1 cellular context compared by ENCODE assay signal in the genomic region with DNA sequence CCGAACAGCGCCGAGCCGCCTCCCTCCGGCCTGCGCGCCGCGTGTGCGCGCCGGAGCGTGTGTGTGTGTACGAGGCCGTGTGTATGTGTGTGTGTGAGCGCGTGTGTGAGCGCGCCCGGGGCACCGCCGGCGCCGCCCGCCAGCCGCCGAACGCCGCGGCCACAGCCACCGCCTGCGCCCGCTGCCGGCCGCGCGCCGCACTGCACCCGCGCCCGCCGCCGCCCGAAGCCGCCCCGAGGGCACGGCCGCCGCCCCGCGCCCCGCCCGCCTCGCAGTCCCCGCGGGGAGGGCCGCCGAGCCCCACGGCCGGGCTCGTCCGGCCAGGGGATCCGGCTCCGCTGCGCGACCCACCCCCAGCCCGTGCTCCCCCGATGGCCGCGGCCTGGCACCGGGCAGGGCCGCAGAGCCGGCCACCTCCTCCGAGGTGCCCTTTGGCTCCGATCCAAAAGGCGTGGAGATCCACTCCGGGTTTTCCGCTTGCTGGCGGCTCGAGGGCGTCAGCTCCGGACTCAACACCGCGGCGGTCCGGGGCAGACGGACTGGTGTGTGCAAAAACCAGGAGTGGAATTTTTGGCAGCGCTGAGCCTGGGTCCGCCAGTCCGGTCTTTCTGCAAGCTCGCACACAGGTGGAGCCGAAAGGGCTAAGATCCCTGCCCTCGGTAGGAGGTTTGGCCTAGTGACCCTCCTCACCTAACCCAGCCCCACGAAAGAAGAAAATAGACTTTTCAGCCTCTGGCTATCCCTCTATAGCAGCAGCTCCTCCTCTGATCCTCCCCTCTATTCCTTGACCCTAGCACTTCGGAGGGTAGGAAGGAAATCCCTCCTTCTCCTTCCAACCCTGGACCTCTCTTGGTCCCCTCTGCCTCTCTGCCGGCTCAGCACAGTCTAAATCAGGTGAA.
TF ChIP-seq lines count a peak whose summit lies in the region.

A gene with protein sequence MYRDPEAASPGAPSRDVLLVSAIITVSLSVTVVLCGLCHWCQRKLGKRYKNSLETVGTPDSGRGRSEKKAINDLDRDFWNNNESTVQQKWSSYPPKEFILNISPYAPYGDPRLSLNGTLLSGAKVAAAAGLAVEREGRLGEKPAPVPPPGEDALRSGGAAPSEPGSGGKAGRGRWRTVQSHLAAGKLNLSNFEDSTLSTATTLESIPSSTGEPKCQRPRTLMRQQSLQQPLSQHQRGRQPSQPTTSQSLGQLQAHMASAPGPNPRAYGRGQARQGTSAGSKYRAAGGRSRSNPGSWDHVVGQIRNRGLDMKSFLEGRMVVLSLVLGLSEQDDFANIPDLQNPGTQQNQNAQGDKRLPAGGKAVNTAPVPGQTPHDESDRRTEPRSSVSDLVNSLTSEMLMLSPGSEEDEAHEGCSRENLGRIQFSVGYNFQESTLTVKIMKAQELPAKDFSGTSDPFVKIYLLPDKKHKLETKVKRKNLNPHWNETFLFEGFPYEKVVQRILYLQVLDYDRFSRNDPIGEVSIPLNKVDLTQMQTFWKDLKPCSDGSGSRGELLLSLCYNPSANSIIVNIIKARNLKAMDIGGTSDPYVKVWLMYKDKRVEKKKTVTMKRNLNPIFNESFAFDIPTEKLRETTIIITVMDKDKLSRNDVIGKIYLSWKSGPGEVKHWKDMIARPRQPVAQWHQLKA (minus strand): TSS at position 47 of the 899 bp plus-strand sequence. CDS start 256 bp downstream, outside the sequence.

TF ChIP-seq in K562, 482 proteins besides CTCF, POLR2A, EP300 and RAD21 (continued from another document and continues in another):
- TF ChIP-seq, protein P1, sequence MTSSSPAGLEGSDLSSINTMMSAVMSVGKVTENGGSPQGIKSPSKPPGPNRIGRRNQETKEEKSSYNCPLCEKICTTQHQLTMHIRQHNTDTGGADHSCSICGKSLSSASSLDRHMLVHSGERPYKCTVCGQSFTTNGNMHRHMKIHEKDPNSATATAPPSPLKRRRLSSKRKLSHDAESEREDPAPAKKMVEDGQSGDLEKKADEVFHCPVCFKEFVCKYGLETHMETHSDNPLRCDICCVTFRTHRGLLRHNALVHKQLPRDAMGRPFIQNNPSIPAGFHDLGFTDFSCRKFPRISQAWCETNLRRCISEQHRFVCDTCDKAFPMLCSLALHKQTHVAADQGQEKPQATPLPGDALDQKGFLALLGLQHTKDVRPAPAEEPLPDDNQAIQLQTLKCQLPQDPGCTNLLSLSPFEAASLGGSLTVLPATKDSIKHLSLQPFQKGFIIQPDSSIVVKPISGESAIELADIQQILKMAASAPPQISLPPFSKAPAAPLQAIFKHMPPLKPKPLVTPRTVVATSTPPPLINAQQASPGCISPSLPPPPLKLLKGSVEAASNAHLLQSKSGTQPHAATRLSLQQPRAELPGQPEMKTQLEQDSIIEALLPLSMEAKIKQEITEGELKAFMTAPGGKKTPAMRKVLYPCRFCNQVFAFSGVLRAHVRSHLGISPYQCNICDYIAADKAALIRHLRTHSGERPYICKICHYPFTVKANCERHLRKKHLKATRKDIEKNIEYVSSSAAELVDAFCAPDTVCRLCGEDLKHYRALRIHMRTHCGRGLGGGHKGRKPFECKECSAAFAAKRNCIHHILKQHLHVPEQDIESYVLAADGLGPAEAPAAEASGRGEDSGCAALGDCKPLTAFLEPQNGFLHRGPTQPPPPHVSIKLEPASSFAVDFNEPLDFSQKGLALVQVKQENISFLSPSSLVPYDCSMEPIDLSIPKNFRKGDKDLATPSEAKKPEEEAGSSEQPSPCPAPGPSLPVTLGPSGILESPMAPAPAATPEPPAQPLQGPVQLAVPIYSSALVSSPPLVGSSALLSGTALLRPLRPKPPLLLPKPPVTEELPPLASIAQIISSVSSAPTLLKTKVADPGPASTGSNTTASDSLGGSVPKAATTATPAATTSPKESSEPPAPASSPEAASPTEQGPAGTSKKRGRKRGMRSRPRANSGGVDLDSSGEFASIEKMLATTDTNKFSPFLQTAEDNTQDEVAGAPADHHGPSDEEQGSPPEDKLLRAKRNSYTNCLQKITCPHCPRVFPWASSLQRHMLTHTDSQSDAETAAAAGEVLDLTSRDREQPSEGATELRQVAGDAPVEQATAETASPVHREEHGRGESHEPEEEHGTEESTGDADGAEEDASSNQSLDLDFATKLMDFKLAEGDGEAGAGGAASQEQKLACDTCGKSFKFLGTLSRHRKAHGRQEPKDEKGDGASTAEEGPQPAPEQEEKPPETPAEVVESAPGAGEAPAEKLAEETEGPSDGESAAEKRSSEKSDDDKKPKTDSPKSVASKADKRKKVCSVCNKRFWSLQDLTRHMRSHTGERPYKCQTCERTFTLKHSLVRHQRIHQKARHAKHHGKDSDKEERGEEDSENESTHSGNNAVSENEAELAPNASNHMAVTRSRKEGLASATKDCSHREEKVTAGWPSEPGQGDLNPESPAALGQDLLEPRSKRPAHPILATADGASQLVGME (CRISPR knock-in tag; IDR thresholded peaks at IDR 0.05), result no peak
- no peak; the same call in 1 of the 2 replicates for TF ChIP-seq STAG1 (CRISPR knock-in tag; IDR thresholded peaks at IDR 0.05; ENCODE audit: borderline replicate concordance)
- TF ChIP-seq ILK (tag; IDR thresholded peaks at IDR 0.05; ENCODE audit: borderline replicate concordance, low read depth), result no peak
- TF ChIP-seq ZNF696 (CRISPR knock-in tag; conservative IDR thresholded peaks at IDR 0.05), result no peak
- TF ChIP-seq ATF1 (CRISPR knock-in tag; IDR thresholded peaks at IDR 0.05), result peak; percentile 48; the same call in 1 of the 2 replicates
- peak; percentile 58 for TF ChIP-seq ATF1 (tag; IDR thresholded peaks at IDR 0.05)
- TF ChIP-seq ZNF41 (CRISPR knock-in tag; conservative IDR thresholded peaks at IDR 0.05), result no peak
- TF ChIP-seq, protein P2, sequence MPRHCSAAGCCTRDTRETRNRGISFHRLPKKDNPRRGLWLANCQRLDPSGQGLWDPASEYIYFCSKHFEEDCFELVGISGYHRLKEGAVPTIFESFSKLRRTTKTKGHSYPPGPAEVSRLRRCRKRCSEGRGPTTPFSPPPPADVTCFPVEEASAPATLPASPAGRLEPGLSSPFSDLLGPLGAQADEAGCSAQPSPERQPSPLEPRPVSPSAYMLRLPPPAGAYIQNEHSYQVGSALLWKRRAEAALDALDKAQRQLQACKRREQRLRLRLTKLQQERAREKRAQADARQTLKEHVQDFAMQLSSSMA (CRISPR knock-in tag; IDR thresholded peaks at IDR 0.05), result no peak
- no peak for TF ChIP-seq NCOA2 (IDR thresholded peaks at IDR 0.05; ENCODE audit: partially characterized antibody in 2 of 2)
- TF ChIP-seq ZC3H4 (CRISPR knock-in tag; IDR thresholded peaks at IDR 0.05; ENCODE audit: borderline replicate concordance), result no peak
- TF ChIP-seq, protein P3, sequence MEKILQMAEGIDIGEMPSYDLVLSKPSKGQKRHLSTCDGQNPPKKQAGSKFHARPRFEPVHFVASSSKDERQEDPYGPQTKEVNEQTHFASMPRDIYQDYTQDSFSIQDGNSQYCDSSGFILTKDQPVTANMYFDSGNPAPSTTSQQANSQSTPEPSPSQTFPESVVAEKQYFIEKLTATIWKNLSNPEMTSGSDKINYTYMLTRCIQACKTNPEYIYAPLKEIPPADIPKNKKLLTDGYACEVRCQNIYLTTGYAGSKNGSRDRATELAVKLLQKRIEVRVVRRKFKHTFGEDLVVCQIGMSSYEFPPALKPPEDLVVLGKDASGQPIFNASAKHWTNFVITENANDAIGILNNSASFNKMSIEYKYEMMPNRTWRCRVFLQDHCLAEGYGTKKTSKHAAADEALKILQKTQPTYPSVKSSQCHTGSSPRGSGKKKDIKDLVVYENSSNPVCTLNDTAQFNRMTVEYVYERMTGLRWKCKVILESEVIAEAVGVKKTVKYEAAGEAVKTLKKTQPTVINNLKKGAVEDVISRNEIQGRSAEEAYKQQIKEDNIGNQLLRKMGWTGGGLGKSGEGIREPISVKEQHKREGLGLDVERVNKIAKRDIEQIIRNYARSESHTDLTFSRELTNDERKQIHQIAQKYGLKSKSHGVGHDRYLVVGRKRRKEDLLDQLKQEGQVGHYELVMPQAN (IDR thresholded peaks at IDR 0.05; ENCODE audit: borderline replicate concordance), result no peak
- TF ChIP-seq, protein P4, sequence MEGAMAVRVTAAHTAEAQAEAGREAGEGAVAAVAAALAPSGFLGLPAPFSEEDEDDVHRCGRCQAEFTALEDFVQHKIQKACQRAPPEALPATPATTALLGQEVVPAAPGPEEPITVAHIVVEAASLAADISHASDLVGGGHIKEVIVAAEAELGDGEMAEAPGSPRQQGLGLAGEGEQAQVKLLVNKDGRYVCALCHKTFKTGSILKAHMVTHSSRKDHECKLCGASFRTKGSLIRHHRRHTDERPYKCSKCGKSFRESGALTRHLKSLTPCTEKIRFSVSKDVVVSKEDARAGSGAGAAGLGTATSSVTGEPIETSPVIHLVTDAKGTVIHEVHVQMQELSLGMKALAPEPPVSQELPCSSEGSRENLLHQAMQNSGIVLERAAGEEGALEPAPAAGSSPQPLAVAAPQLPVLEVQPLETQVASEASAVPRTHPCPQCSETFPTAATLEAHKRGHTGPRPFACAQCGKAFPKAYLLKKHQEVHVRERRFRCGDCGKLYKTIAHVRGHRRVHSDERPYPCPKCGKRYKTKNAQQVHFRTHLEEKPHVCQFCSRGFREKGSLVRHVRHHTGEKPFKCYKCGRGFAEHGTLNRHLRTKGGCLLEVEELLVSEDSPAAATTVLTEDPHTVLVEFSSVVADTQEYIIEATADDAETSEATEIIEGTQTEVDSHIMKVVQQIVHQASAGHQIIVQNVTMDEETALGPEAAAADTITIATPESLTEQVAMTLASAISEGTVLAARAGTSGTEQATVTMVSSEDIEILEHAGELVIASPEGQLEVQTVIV (CRISPR knock-in tag; IDR thresholded peaks at IDR 0.05; ENCODE audit: borderline replicate concordance), result no peak
- TF ChIP-seq, protein P5, sequence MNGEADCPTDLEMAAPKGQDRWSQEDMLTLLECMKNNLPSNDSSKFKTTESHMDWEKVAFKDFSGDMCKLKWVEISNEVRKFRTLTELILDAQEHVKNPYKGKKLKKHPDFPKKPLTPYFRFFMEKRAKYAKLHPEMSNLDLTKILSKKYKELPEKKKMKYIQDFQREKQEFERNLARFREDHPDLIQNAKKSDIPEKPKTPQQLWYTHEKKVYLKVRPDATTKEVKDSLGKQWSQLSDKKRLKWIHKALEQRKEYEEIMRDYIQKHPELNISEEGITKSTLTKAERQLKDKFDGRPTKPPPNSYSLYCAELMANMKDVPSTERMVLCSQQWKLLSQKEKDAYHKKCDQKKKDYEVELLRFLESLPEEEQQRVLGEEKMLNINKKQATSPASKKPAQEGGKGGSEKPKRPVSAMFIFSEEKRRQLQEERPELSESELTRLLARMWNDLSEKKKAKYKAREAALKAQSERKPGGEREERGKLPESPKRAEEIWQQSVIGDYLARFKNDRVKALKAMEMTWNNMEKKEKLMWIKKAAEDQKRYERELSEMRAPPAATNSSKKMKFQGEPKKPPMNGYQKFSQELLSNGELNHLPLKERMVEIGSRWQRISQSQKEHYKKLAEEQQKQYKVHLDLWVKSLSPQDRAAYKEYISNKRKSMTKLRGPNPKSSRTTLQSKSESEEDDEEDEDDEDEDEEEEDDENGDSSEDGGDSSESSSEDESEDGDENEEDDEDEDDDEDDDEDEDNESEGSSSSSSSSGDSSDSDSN (IDR thresholded peaks at IDR 0.05; ENCODE audit: borderline replicate concordance in 1 of 2, low read depth in 2 of 2, low read length in 2 of 2), result peak; percentile 99
- peak; percentile 97 for TF ChIP-seq TOE1 (IDR thresholded peaks at IDR 0.05; ENCODE audit: borderline replicate concordance)
- TF ChIP-seq TOE1 (CRISPR knock-in tag; IDR thresholded peaks at IDR 0.05; ENCODE audit: borderline replicate concordance, low read depth), result no peak
- no peak for TF ChIP-seq SMARCA5 (IDR thresholded peaks at IDR 0.05)
- no peak for TF ChIP-seq FOXJ2 (tag; IDR thresholded peaks at IDR 0.05)
- peak; percentile 88; the same call in 1 of the 2 replicates for TF ChIP-seq THRAP3 (IDR thresholded peaks at IDR 0.05; ENCODE audit: borderline replicate concordance)
- no peak for TF ChIP-seq RBM39 (optimal IDR thresholded peaks at IDR 0.05; ENCODE audit: low read depth, low read length)
- TF ChIP-seq OTX1 (CRISPR knock-in tag; IDR thresholded peaks at IDR 0.05), result no peak
- TF ChIP-seq RBM17 (IDR thresholded peaks at IDR 0.05; ENCODE audit: borderline replicate concordance, low read depth, low read length), result no peak
- TF ChIP-seq KHSRP (IDR thresholded peaks at IDR 0.05), result no peak
- TF ChIP-seq, protein P6, sequence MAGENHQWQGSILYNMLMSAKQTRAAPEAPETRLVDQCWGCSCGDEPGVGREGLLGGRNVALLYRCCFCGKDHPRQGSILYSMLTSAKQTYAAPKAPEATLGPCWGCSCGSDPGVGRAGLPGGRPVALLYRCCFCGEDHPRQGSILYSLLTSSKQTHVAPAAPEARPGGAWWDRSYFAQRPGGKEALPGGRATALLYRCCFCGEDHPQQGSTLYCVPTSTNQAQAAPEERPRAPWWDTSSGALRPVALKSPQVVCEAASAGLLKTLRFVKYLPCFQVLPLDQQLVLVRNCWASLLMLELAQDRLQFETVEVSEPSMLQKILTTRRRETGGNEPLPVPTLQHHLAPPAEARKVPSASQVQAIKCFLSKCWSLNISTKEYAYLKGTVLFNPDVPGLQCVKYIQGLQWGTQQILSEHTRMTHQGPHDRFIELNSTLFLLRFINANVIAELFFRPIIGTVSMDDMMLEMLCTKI (IDR thresholded peaks at IDR 0.05; ENCODE audit: partially characterized antibody), result no peak
- no peak for TF ChIP-seq E2F3 (CRISPR knock-in tag; IDR thresholded peaks at IDR 0.05)
- TF ChIP-seq PTRF (tag; IDR thresholded peaks at IDR 0.05), result no peak
- no peak for TF ChIP-seq MXI1 (IDR thresholded peaks at IDR 0.05; ENCODE audit: low read depth, low read length)
- TF ChIP-seq GABPB1 (CRISPR knock-in tag; IDR thresholded peaks at IDR 0.05), result peak; percentile 55; the same call in 1 of the 2 replicates
- TF ChIP-seq, protein P7, sequence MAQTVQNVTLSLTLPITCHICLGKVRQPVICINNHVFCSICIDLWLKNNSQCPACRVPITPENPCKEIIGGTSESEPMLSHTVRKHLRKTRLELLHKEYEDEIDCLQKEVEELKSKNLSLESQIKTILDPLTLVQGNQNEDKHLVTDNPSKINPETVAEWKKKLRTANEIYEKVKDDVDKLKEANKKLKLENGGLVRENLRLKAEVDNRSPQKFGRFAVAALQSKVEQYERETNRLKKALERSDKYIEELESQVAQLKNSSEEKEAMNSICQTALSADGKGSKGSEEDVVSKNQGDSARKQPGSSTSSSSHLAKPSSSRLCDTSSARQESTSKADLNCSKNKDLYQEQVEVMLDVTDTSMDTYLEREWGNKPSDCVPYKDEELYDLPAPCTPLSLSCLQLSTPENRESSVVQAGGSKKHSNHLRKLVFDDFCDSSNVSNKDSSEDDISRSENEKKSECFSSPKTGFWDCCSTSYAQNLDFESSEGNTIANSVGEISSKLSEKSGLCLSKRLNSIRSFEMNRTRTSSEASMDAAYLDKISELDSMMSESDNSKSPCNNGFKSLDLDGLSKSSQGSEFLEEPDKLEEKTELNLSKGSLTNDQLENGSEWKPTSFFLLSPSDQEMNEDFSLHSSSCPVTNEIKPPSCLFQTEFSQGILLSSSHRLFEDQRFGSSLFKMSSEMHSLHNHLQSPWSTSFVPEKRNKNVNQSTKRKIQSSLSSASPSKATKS (CRISPR knock-in tag; IDR thresholded peaks at IDR 0.05), result no peak
- no peak for TF ChIP-seq CBX3 (IDR thresholded peaks at IDR 0.05; ENCODE audit: borderline replicate concordance in 1 of 2, low read length in 2 of 2)
- TF ChIP-seq ESRRB (CRISPR knock-in tag; IDR thresholded peaks at IDR 0.05; ENCODE audit: borderline replicate concordance), result no peak
